Comparison of ENCODE assay signal across 1 cellular context in the genomic region with DNA sequence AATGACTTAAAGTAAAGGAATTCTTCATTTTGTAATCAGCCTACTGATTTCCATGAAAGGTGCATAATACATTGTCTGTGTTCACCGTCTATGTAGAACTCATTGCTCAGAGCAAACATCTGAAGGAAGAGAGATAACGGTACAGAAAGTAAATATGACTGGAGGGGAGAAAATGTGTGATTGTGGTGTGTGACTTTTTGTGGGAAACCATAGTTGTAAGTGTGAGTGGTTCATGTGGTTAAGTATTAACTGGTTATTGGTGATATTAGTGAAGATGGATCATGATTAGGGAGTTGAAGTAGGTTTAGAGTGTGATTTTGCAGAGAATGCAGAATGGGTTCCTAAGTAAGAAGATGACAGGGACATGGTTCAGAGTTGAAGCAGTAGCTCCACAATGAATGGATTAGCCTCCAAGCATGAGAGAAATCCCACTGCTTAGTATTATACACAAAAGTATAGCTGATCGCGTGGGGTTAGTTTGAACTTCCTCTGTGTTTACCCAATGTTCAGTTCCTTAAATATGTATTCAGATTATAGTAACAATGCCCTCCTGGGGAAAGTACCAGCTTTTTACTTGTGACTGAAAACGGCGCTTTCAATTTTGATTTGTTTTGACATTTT.
TF ChIP-seq lines count a peak whose summit lies in the region.

No MANE protein-coding gene starts in this region.

TF ChIP-seq in H1, 55 proteins besides CTCF, POLR2A, EP300 and RAD21 (continued from another document):
- TF ChIP-seq, protein P1, sequence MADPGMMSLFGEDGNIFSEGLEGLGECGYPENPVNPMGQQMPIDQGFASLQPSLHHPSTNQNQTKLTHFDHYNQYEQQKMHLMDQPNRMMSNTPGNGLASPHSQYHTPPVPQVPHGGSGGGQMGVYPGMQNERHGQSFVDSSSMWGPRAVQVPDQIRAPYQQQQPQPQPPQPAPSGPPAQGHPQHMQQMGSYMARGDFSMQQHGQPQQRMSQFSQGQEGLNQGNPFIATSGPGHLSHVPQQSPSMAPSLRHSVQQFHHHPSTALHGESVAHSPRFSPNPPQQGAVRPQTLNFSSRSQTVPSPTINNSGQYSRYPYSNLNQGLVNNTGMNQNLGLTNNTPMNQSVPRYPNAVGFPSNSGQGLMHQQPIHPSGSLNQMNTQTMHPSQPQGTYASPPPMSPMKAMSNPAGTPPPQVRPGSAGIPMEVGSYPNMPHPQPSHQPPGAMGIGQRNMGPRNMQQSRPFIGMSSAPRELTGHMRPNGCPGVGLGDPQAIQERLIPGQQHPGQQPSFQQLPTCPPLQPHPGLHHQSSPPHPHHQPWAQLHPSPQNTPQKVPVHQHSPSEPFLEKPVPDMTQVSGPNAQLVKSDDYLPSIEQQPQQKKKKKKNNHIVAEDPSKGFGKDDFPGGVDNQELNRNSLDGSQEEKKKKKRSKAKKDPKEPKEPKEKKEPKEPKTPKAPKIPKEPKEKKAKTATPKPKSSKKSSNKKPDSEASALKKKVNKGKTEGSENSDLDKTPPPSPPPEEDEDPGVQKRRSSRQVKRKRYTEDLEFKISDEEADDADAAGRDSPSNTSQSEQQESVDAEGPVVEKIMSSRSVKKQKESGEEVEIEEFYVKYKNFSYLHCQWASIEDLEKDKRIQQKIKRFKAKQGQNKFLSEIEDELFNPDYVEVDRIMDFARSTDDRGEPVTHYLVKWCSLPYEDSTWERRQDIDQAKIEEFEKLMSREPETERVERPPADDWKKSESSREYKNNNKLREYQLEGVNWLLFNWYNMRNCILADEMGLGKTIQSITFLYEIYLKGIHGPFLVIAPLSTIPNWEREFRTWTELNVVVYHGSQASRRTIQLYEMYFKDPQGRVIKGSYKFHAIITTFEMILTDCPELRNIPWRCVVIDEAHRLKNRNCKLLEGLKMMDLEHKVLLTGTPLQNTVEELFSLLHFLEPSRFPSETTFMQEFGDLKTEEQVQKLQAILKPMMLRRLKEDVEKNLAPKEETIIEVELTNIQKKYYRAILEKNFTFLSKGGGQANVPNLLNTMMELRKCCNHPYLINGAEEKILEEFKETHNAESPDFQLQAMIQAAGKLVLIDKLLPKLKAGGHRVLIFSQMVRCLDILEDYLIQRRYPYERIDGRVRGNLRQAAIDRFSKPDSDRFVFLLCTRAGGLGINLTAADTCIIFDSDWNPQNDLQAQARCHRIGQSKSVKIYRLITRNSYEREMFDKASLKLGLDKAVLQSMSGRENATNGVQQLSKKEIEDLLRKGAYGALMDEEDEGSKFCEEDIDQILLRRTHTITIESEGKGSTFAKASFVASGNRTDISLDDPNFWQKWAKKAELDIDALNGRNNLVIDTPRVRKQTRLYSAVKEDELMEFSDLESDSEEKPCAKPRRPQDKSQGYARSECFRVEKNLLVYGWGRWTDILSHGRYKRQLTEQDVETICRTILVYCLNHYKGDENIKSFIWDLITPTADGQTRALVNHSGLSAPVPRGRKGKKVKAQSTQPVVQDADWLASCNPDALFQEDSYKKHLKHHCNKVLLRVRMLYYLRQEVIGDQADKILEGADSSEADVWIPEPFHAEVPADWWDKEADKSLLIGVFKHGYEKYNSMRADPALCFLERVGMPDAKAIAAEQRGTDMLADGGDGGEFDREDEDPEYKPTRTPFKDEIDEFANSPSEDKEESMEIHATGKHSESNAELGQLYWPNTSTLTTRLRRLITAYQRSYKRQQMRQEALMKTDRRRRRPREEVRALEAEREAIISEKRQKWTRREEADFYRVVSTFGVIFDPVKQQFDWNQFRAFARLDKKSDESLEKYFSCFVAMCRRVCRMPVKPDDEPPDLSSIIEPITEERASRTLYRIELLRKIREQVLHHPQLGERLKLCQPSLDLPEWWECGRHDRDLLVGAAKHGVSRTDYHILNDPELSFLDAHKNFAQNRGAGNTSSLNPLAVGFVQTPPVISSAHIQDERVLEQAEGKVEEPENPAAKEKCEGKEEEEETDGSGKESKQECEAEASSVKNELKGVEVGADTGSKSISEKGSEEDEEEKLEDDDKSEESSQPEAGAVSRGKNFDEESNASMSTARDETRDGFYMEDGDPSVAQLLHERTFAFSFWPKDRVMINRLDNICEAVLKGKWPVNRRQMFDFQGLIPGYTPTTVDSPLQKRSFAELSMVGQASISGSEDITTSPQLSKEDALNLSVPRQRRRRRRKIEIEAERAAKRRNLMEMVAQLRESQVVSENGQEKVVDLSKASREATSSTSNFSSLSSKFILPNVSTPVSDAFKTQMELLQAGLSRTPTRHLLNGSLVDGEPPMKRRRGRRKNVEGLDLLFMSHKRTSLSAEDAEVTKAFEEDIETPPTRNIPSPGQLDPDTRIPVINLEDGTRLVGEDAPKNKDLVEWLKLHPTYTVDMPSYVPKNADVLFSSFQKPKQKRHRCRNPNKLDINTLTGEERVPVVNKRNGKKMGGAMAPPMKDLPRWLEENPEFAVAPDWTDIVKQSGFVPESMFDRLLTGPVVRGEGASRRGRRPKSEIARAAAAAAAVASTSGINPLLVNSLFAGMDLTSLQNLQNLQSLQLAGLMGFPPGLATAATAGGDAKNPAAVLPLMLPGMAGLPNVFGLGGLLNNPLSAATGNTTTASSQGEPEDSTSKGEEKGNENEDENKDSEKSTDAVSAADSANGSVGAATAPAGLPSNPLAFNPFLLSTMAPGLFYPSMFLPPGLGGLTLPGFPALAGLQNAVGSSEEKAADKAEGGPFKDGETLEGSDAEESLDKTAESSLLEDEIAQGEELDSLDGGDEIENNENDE (IDR thresholded peaks at IDR 0.05; ENCODE audit: insufficient replicate concordance, low read length) = no peak
- TF ChIP-seq CREB1 (IDR thresholded peaks at IDR 0.05) = no peak
- no peak for TF ChIP-seq EZH2 (IDR thresholded peaks at IDR 0.05; ENCODE audit: low read depth, low read length, severe bottlenecking)
